In the genomic region with DNA sequence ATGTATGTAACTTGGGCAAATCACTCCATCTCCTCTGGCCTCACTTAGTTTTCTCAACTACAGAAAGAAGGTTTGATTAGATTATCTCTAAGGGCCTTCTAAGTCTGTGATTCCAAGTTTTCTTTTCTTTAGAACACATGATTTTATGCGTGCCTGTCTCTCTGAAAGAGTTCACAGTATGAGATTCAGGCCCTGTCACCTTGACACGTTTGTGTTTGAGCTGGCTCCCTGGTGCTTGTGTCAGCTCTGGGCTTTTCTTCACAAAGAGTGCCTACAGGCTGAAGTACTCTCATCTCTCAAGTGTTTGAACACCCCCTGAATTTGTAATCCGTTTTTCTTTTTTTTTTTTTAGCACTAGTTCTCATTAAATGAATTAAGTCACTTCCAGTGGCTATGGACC, we compare ENCODE assay signal across 18 cellular contexts.
"Had no signal": no experiment of that assay in that cellular context is flagged by ENCODE, and none has a peak within 500 bp of the region (broad histone marks: within the 10 kb centered on the region; RNA-seq: fewer than 3 reads in every experiment).

No MANE protein-coding gene starts in this region.

- H3K4me1 Mint-ChIP-seq: activated naive CD4-positive, alpha-beta T cell treated with anti-CD3 and anti-CD28 coated beads, Interleukin-2, amount 50 U/mL, for 24 hours; nephron progenitor cell had no signal

- H3K9me3 Mint-ChIP-seq: activated naive CD4-positive, alpha-beta T cell treated with anti-CD3 and anti-CD28 coated beads, Interleukin-2, amount 50 U/mL, for 24 hours had no signal

- H3K36me3 Mint-ChIP-seq: activated naive CD4-positive, alpha-beta T cell treated with anti-CD3 and anti-CD28 coated beads, Interleukin-2, amount 50 U/mL, for 24 hours had no signal

- DNase-seq: activated CD4-positive, alpha-beta T cell treated with anti-CD3 and anti-CD28 coated beads, Interleukin-2, amount 50 U/mL, for 48 hours; activated gamma-delta T cell; effector CD8-positive, alpha-beta T cell; heart left ventricle; left ventricle myocardium inferior; nephron progenitor cell; stimulated activated CD4-positive, alpha-beta T cell treated with anti-CD3 and anti-CD28 coated beads, Interleukin-12 subunit alpha, Interleukin-12 subunit beta, amount 100 ng/mL, for 4 hours; stimulated activated CD4-positive, alpha-beta T cell treated with anti-CD3 and anti-CD28 coated beads, Interleukin-1b, Interleukin-23, amount 100 ng/mL, for 48 hours; stimulated activated naive CD4-positive, alpha-beta T cell treated with Interleukin-2 at 50 U/mL for 16 hours; tibial artery; uterus had no signal

- H3K9me3 ChIP-seq: breast epithelium, gastroesophageal sphincter, prostate gland, right atrium auricular region, tibial artery, uterus had no signal

- H3K36me3 ChIP-seq: breast epithelium, esophagus muscularis mucosa, gastroesophageal sphincter, heart left ventricle, left ventricle myocardium inferior, prostate gland, right atrium auricular region, tibial artery, uterus had no signal

- H3K4me3 Mint-ChIP-seq: activated naive CD4-positive, alpha-beta T cell treated with anti-CD3 and anti-CD28 coated beads, Interleukin-2, amount 50 U/mL, for 24 hours; nephron progenitor cell had no signal

- H3K27ac ChIP-seq: breast epithelium, coronary artery, esophagus muscularis mucosa, gastroesophageal sphincter, heart left ventricle, left ventricle myocardium inferior, prostate gland, right atrium auricular region, tibial artery, uterus had no signal

- ATAC-seq: gastroesophageal sphincter, heart left ventricle had no signal

- H3K4me3 ChIP-seq: breast epithelium, coronary artery, esophagus muscularis mucosa, gastroesophageal sphincter, heart left ventricle, left ventricle myocardium inferior, prostate gland, right atrium auricular region, tibial artery, uterus had no signal

- H3K27me3 ChIP-seq: breast epithelium, esophagus muscularis mucosa, gastroesophageal sphincter, heart left ventricle, right atrium auricular region, tibial artery, uterus had no signal

- H3K27ac Mint-ChIP-seq: activated naive CD4-positive, alpha-beta T cell treated with anti-CD3 and anti-CD28 coated beads, Interleukin-2, amount 50 U/mL, for 24 hours; nephron progenitor cell had no signal

- H3K4me1 ChIP-seq: breast epithelium, esophagus muscularis mucosa, gastroesophageal sphincter, heart left ventricle, left ventricle myocardium inferior, prostate gland, right atrium auricular region, tibial artery, uterus had no signal
